Comparison of ENCODE assay signal across 8 cellular contexts in the genomic region with DNA sequence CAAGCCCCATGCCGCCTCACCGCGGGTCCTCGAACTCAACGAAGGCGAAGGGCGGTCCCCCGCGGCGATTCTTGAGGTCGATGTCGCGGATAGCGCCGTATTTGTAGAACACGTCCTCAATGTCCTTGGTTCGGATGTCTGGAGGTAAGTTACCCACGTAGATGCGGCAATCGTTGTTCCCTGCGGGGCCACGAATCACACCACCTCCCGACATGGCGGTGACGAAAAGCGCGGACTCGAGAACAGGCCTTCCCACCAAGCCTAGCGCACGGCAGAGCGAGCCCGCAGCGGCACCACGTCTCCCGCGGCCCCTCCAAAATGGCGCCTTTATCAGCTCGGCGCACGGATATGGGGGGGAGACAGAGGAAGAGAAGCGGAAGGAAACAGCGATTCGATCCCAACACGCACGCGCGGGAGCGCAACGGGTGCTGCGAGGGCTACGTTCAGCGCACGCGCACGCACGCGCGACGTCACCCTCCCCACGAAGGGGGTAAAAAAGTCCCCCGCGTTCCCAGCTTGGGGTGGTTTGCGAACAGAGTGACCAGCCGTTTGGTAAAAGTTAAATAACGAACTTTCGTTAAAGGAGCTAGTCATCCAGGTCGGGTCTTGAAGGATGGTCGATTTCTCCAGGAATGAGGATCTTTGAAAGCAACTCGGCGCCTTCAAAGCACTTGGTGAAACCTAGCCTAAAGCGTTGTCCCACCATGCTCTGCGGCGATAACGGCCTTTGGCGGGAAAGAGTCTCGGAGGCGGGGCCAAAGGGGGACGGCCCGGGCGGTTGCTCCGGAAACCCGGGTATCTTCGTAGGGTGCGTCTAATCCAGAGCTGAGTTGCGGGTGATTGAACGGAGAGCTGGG. TPM values are rescaled to one million over a fixed set of nuclear protein-coding genes. Genes with fewer than 3 reads are reported as not detected.
DNase-seq lines count a peak whose midpoint lies in the region; ATAC-seq and TF ChIP-seq lines count a peak whose summit lies in the region.

A gene with protein sequence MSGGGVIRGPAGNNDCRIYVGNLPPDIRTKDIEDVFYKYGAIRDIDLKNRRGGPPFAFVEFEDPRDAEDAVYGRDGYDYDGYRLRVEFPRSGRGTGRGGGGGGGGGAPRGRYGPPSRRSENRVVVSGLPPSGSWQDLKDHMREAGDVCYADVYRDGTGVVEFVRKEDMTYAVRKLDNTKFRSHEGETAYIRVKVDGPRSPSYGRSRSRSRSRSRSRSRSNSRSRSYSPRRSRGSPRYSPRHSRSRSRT (minus strand): TSS at position 323 of the 857 bp plus-strand sequence. CDS start 109 bp downstream, at position 214.

- ATAC-seq in stimulated activated naive CD8-positive, alpha-beta T cell treated with anti-CD3 and anti-CD28 coated beads, Interleukin-15, amount 100 ng/mL, for 72 hours: peak; percentile 94

- H3K27me3 ChIP-seq in H7 (ENCODE audit: control insufficient read depth, insufficient read depth, low read length): no peaks in the 10 kb centered on the region

- H3K27me3 Mint-ChIP-seq in nephron progenitor cell (ENCODE audit: low read depth, poor library complexity): peaks cover 3% of the 10 kb centered on the region
- H3K27me3 Mint-ChIP-seq in stimulated activated naive CD8-positive, alpha-beta T cell treated with anti-CD3 and anti-CD28 coated beads, Interleukin-15, amount 100 ng/mL, for 72 hours: no peaks in the 10 kb centered on the region

- H3K9me3 Mint-ChIP-seq in nephron progenitor cell: peaks cover 19% of the 10 kb centered on the region
- H3K9me3 Mint-ChIP-seq in stimulated activated naive CD8-positive, alpha-beta T cell treated with anti-CD3 and anti-CD28 coated beads, Interleukin-15, amount 100 ng/mL, for 72 hours: no peaks in the 10 kb centered on the region

- peak within 1 kb of the TSS; percentile 99 for H3K27ac Mint-ChIP-seq in nephron progenitor cell
- H3K27ac Mint-ChIP-seq in stimulated activated naive CD8-positive, alpha-beta T cell treated with anti-CD3 and anti-CD28 coated beads, Interleukin-15, amount 100 ng/mL, for 72 hours: peak within 1 kb of the TSS; percentile 100

- H3K36me3 Mint-ChIP-seq in nephron progenitor cell (ENCODE audit: low read depth): peaks cover 67% of the 10 kb centered on the region

- peaks cover 54% of the 10 kb centered on the region for H3K4me1 Mint-ChIP-seq in nephron progenitor cell
- H3K4me1 Mint-ChIP-seq in stimulated activated naive CD8-positive, alpha-beta T cell treated with anti-CD3 and anti-CD28 coated beads, Interleukin-15, amount 100 ng/mL, for 72 hours: peaks cover 50% of the 10 kb centered on the region

- peak within 1 kb of the TSS; percentile 97 for H3K4me3 ChIP-seq in H7 (ENCODE audit: insufficient read depth, low read depth, low read length)
- H3K4me3 ChIP-seq in fibroblast of the aortic adventitia (ENCODE audit: low read depth, low read length): peak within 1 kb of the TSS; percentile 97

- H3K36me3 ChIP-seq in H7 (replicated peaks; ENCODE audit: control insufficient read depth, insufficient read depth, low read length): peaks cover 22% of the 10 kb centered on the region

- TF ChIP-seq CTCF in fibroblast of the aortic adventitia (IDR thresholded peaks at IDR 0.05; ENCODE audit: insufficient read depth, low read length) (no peak), nephron progenitor cell (IDR thresholded peaks at IDR 0.05) (no peak)

- DNase-seq in ELF-1 (ENCODE audit: low read depth, low spot score): peak; percentile 99
- DNase-seq in H7: peak; percentile 93
- DNase-seq in M059J (ENCODE audit: low read depth): peak; percentile 96
- DNase-seq in SHP77 (lab: John Stamatoyannopoulos, UW): peak; percentile 96 to 97
- DNase-seq in activated effector memory CD4-positive, alpha-beta T cell treated with Interleukin-2 at 50 U/mL for 16 hours: peak; percentile 96
- DNase-seq in fibroblast of the aortic adventitia (ENCODE audit: low read depth): peak; percentile 98
- peak; percentile 95 for DNase-seq in nephron progenitor cell
- DNase-seq in stimulated activated naive CD8-positive, alpha-beta T cell treated with anti-CD3 and anti-CD28 coated beads, Interleukin-15, amount 100 ng/mL, for 72 hours: peak; percentile 97 to 98

- peak within 1 kb of the TSS; percentile 100 for H3K4me3 Mint-ChIP-seq in nephron progenitor cell
- peak within 1 kb of the TSS; percentile 89 to 100 for H3K4me3 Mint-ChIP-seq in stimulated activated naive CD8-positive, alpha-beta T cell treated with anti-CD3 and anti-CD28 coated beads, Interleukin-15, amount 100 ng/mL, for 72 hours

RNA-seq across cellular contexts. Expression of the gene that starts here (rescaled TPM):
- 326 and 341 TPM in 2 replicates for total RNA-seq in H7 (2014; rRNA removed; shearing (Covaris generic))
- total RNA-seq in M059J (2014; rRNA removed; shearing (Covaris generic)): 336 and 365 TPM in 2 replicates
- 330 and 375 TPM in 2 replicates for total RNA-seq in fibroblast of the aortic adventitia (ENCODE audit: low replicate concordance)

Comparison
In these comparisons a context has a peak if more than half of its experiments do, and no peak if none do; other contexts are left out.
1. Peak in every context shown above with its lines: DNase-seq, ATAC-seq and H3K4me3 ChIP-seq.